ENCODE assay signal across 1 cellular context in genomic region chr4:94559351-94559806, GRCh38.
TF ChIP-seq lines count a peak whose summit lies in the region.

No MANE protein-coding gene starts in this region.

TF ChIP-seq in K562, 482 proteins besides CTCF, POLR2A, EP300 and RAD21 (continued from another document):
- TF ChIP-seq ZNF431 (CRISPR knock-in tag; IDR thresholded peaks at IDR 0.05) (no peak), DIDO1 (tag; IDR thresholded peaks at IDR 0.05; ENCODE audit: low read depth) (no peak), MEIS2 (IDR thresholded peaks at IDR 0.05; ENCODE audit: partially characterized antibody) (no peak), ZNF165 (CRISPR knock-in tag; IDR thresholded peaks at IDR 0.05; ENCODE audit: borderline replicate concordance) (no peak), PCBP2 (IDR thresholded peaks at IDR 0.05; ENCODE audit: low read depth, low read length, poor library complexity, severe bottlenecking) (no peak), SRF (CRISPR knock-in tag; IDR thresholded peaks at IDR 0.05) (no peak), ZNF384 (IDR thresholded peaks at IDR 0.05; ENCODE audit: low read depth, low read length) (no peak), ILF3 (IDR thresholded peaks at IDR 0.05; ENCODE audit: borderline replicate concordance) (no peak), ZNF449 (CRISPR knock-in tag; IDR thresholded peaks at IDR 0.05) (no peak)
TF ChIP-seq in K562: peak in this region for 0.
